ENCODE assay signal across 3 cellular contexts in genomic region chr10:68288680-68289079, GRCh38.
TF ChIP-seq lines count a peak whose summit lies in the region.

No MANE protein-coding gene starts in this region.

TF ChIP-seq in HepG2, 621 proteins besides CTCF, POLR2A, EP300 and RAD21:
- TF ChIP-seq MAFK (conservative IDR thresholded peaks at IDR 0.05 in 1 of 2, IDR thresholded peaks at IDR 0.05 in 1 of 2; ENCODE audit: low read length in 2 of 2) (peak; percentile 67 to 76), MAFF (IDR thresholded peaks at IDR 0.05; ENCODE audit: low read depth, low read length) (peak; percentile 62), PHF8 (CRISPR knock-in tag; IDR thresholded peaks at IDR 0.05) (no peak), ZNF446 (CRISPR knock-in tag; IDR thresholded peaks at IDR 0.05) (no peak)

TF ChIP-seq in GM12878, 131 proteins besides CTCF, POLR2A, EP300 and RAD21:
- TF ChIP-seq EZH2 (IDR thresholded peaks at IDR 0.05; ENCODE audit: borderline replicate concordance, control insufficient read depth, low read depth, low read length) (no peak), JUNB (IDR thresholded peaks at IDR 0.05) (no peak), CHD1 (IDR thresholded peaks at IDR 0.05; ENCODE audit: low read depth, low read length) (no peak), RUNX3 (IDR thresholded peaks at IDR 0.05; ENCODE audit: low read length) (no peak), TBL1XR1 (IDR thresholded peaks at IDR 0.05; ENCODE audit: low read depth, low read length) (no peak), ATF7 (IDR thresholded peaks at IDR 0.05; ENCODE audit: low read depth) (no peak), HDAC6 (IDR thresholded peaks at IDR 0.05; ENCODE audit: unreplicated experiment) (no peak), IRF3 (IDR thresholded peaks at IDR 0.05) (no peak), SMC3 (IDR thresholded peaks at IDR 0.05; ENCODE audit: borderline replicate concordance, low read length) (no peak), ZNF24 (IDR thresholded peaks at IDR 0.05) (no peak), NBN (IDR thresholded peaks at IDR 0.05) (no peak), TARDBP (IDR thresholded peaks at IDR 0.05; ENCODE audit: borderline replicate concordance) (no peak), POU2F2 (IDR thresholded peaks at IDR 0.05; ENCODE audit: borderline replicate concordance, low read depth, low read length) (no peak), CREB1 (IDR thresholded peaks at IDR 0.05; ENCODE audit: low read depth) (no peak), ATF3 (IDR thresholded peaks at IDR 0.05; ENCODE audit: borderline replicate concordance, extremely low read depth, low read depth, low read length) (no peak), GABPA (IDR thresholded peaks at IDR 0.05; ENCODE audit: low read depth) (no peak), MEF2B (IDR thresholded peaks at IDR 0.05; ENCODE audit: partially characterized antibody, poor library complexity, severe bottlenecking) (no peak), BMI1 (IDR thresholded peaks at IDR 0.05; ENCODE audit: borderline replicate concordance) (no peak)

TF ChIP-seq in SK-N-SH, 30 proteins besides CTCF, POLR2A, EP300 and RAD21:
- TF ChIP-seq USF2 (IDR thresholded peaks at IDR 0.05; ENCODE audit: borderline replicate concordance, low read depth, low read length) (no peak), RFX5 (IDR thresholded peaks at IDR 0.05; ENCODE audit: low read length) (no peak), TEAD4 (IDR thresholded peaks at IDR 0.05; ENCODE audit: borderline replicate concordance, insufficient read depth) (no peak), FOXJ3 (CRISPR knock-in tag; IDR thresholded peaks at IDR 0.05) (no peak), PBX3 (IDR thresholded peaks at IDR 0.05) (no peak), CHD2 (IDR thresholded peaks at IDR 0.05; ENCODE audit: low read length, partially characterized antibody) (no peak), NFIC (IDR thresholded peaks at IDR 0.05; ENCODE audit: borderline replicate concordance) (no peak), SMC3 (IDR thresholded peaks at IDR 0.05; ENCODE audit: low read depth, low read length) (no peak)
